Comparison of ENCODE assay signal across 23 cellular contexts in the genomic region with DNA sequence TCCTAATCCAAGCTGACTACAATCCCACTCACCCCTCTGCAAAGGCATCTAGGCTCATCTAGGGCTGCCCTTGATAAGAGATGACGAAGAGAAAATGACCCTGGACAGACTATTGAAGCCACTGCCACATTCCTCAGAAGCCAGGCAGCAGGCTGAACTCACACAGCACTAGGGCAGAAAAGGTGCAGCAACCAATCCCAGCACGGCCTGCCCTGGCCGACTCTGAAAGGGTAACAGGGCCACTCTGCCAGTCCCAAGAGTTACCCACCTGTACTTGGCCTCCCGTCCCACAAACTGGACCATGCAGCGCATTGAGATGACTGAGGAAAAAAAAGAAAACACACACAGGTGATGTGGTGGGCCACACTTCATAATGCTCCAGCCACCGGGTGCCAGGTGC. TPM values are rescaled to one million over a fixed set of nuclear protein-coding genes. Genes with fewer than 3 reads are reported as not detected.
DNase-seq lines count a peak whose midpoint lies in the region; ATAC-seq, FAIRE-seq and TF ChIP-seq lines count a peak whose summit lies in the region.
"Had no signal": no experiment of that assay in that cellular context is flagged by ENCODE, and none has a peak within 500 bp of the region (broad histone marks: within the 10 kb centered on the region; RNA-seq: fewer than 3 reads in every experiment).

No MANE protein-coding gene starts in this region.

- TF ChIP-seq RAD21 in H1 (IDR thresholded peaks at IDR 0.05 in 1 of 2, conservative IDR thresholded peaks at IDR 0.05 in 1 of 2; ENCODE audit: low read depth in 2 of 2, low read length in 2 of 2), result no peak

- H4K20me1 ChIP-seq in H1 (replicated peaks in 1 of 2; ENCODE audit: control insufficient read depth in 1 of 2, insufficient read depth in 2 of 2, low read length in 2 of 2), result peaks cover 25 to 35% of the 10 kb centered on the region in 2 experiments

- no peak overlapping the region for H2AFZ ChIP-seq in H1 (ENCODE audit: low read length)

- intact Hi-C loops in left ventricle myocardium superior (cut with micrococcal nuclease), result loop anchor here (10.0 kb wide), 1 partner anchor 82 kb away; no protein-coding TSS in a partner anchor

- CTCF ChIA-PET in H1 (lab: Charles Lee; ENCODE audit: partially characterized antibody), result interaction anchor here (0.6 to 14.9 kb wide), 19 partner anchors 8 to 352 kb away, joined by 3 to 237 read pairs (median 5); a partner anchor contains a TSS

- peaks cover 2% of the 10 kb centered on the region; the same call in 1 of the 2 replicates for H3K79me1 ChIP-seq in H1 (ENCODE audit: low read depth, low read length)

- no peak overlapping the region for H2BK12ac ChIP-seq in H1 (ENCODE audit: low read depth, low read length)

- no peak for TF ChIP-seq POLR2A in H1 (IDR thresholded peaks at IDR 0.05; ENCODE audit: control extremely low read depth in 1 of 2, low read depth in 2 of 2, low read length in 2 of 2)

- H3K27me3 ChIP-seq in cardiac muscle cell, result no peaks in the 10 kb centered on the region
- H3K27me3 ChIP-seq in H1 (replicated peaks in 1 of 4; ENCODE audit: control insufficient read depth in 3 of 4, extremely low read depth in 1 of 4, insufficient read depth in 3 of 4, low read length in 3 of 4), result no peaks in the 10 kb centered on the region
- H3K27me3 ChIP-seq: MG63, SJCRH30 had no signal

- ATAC-seq in left ventricle myocardium superior, result no peak

- H3K4me3 ChIP-seq in cardiac muscle cell (no peak overlapping the region), H1 (ENCODE audit: extremely low read depth in 1 of 4, insufficient read depth in 2 of 4, low read depth in 3 of 4, low read length in 4 of 4) (no peak overlapping the region)
- H3K4me3 ChIP-seq: MG63, SJCRH30 had no signal

- peak overlapping the region; percentile 12 for H3K27ac ChIP-seq in cardiac muscle cell
- H3K27ac ChIP-seq in H1 (ENCODE audit: low read depth, low read length), result no peak overlapping the region
- peak overlapping the region; percentile 3 for H3K27ac ChIP-seq in substantia nigra (ENCODE audit: low read depth, low read length, poor library complexity, severe bottlenecking)
- H3K27ac ChIP-seq: SJCRH30 had no signal

- no peak for DNase-seq in cardiac muscle cell (ENCODE audit: low read depth in 1 of 2, low spot score in 1 of 2)
- no peak for DNase-seq in left ventricle myocardium superior
- no peak for DNase-seq in GM20000 (ENCODE audit: low spot score)
- no peak for DNase-seq in H1 (ENCODE audit: low read depth in 1 of 2, low spot score in 2 of 2)
- DNase-seq in substantia nigra (lab: John Stamatoyannopoulos, UW), result no peak
- DNase-seq in HuH-7 (ENCODE audit: low spot score), result no peak
- no peak for DNase-seq in GDM1 (lab: John Stamatoyannopoulos, UW)
- DNase-seq: DMS153, DND-41, KBM-7, MG63, NCI-H1105 treated with DMSO at 0.1 percent for 48 hours, NCI-H146, NCI-H2107, NCI-H524, NCI-H774, SJCRH30 had no signal

- no peak overlapping the region for H3K23ac ChIP-seq in H1 (ENCODE audit: insufficient read length)

- H2BK5ac ChIP-seq in H1 (ENCODE audit: low read depth, low read length), result no peak overlapping the region

- no peak overlapping the region for H3K9ac ChIP-seq in H1 (replicated peaks in 1 of 4; ENCODE audit: extremely low read depth in 1 of 4, low read depth in 3 of 4, low read length in 3 of 4)

- H3K9me3 ChIP-seq in cardiac muscle cell (ENCODE audit: low read depth), result no peaks in the 10 kb centered on the region
- no peaks in the 10 kb centered on the region for H3K9me3 ChIP-seq in H1 (ENCODE audit: insufficient read depth in 2 of 2, low read depth in 1 of 2, low read length in 1 of 2)
- H3K9me3 ChIP-seq: MG63, SJCRH30 had no signal

- no peak overlapping the region for H3K4ac ChIP-seq in H1 (replicated peaks; ENCODE audit: insufficient read length, low read depth, low read length)

- H3K36me3 ChIP-seq in cardiac muscle cell (peaks cover 34% of the 10 kb centered on the region), H1 (ENCODE audit: control insufficient read depth in 2 of 4, insufficient read depth in 4 of 4, low read length in 3 of 4) (peaks cover 38 to 67% (median 59%) of the 10 kb centered on the region in 4 experiments)

- H3K4me2 ChIP-seq in H1 (ENCODE audit: insufficient read depth in 1 of 2, low read depth in 2 of 2, low read length in 2 of 2), result no peak overlapping the region

- no peak for TF ChIP-seq EP300 in H1 (IDR thresholded peaks at IDR 0.05; ENCODE audit: borderline replicate concordance in 1 of 2, low read depth in 2 of 2, low read length in 2 of 2)

- no peak overlapping the region for H4K5ac ChIP-seq in H1 (ENCODE audit: insufficient read length, low read depth, low read length)

- no peak overlapping the region for H2BK120ac ChIP-seq in H1 (replicated peaks; ENCODE audit: low read depth, low read length)

- H3K4me1 ChIP-seq in cardiac muscle cell (ENCODE audit: low read depth) (peaks cover 61% of the 10 kb centered on the region), H1 (replicated peaks in 1 of 4; ENCODE audit: control insufficient read depth in 3 of 4, insufficient read depth in 4 of 4, low read length in 3 of 4) (peaks cover 6 to 13% (median 8%) of the 10 kb centered on the region in 4 experiments)

- TF ChIP-seq CTCF in cardiac muscle cell (IDR thresholded peaks at IDR 0.05; ENCODE audit: low read depth, low read length) (no peak), GM20000 (IDR thresholded peaks at IDR 0.05; ENCODE audit: extremely low read depth, missing control alignments) (peak; percentile 3), H1 (IDR thresholded peaks at IDR 0.05; ENCODE audit: control extremely low read depth in 1 of 3, insufficient read depth in 1 of 3, low read depth in 1 of 3, low read length in 3 of 3) (no peak)

- H3K56ac ChIP-seq in H1 (replicated peaks; ENCODE audit: insufficient read length, low read depth, low read length), result no peak overlapping the region

- no peaks in the 10 kb centered on the region for H3K23me2 ChIP-seq in H1 (ENCODE audit: low read depth, low read length)

- H2AK5ac ChIP-seq in H1 (ENCODE audit: low read depth, low read length), result no peak overlapping the region

- no peak overlapping the region for H3K18ac ChIP-seq in H1 (ENCODE audit: extremely low read depth, low read length)

- 86% methylated on average over 6 of the region's 6 CpGs; no CpG with 5 or more reads in 1 of the 2 experiments for WGBS in H1 (ENCODE audit: extremely low coverage in 1 of 2, insufficient coverage in 1 of 2, insufficient read length in 1 of 2, insufficient replicate concordance in 2 of 2, low coverage in 1 of 2, low lambda C conversion rate in 2 of 2, missing lambda C conversion rate in 1 of 2), 2 experiments

- no peak for FAIRE-seq in H1 (lab: Jason Lieb, UNC)
- FAIRE-seq: GM19239, HepG2, RCC 7860 had no signal

- H2BK20ac ChIP-seq in H1 (ENCODE audit: low read length), result no peak overlapping the region

- no peak overlapping the region for H3K14ac ChIP-seq in H1 (ENCODE audit: insufficient read length)

- H3K79me2 ChIP-seq in H1 (ENCODE audit: control insufficient read depth in 1 of 2, insufficient read depth in 2 of 2, low read length in 2 of 2), result peaks cover 0 to 40% of the 10 kb centered on the region in 2 experiments; a peak in 3 of 4 replicates

- POLR2A ChIA-PET in H1 (lab: Charles Lee; ENCODE audit: partially characterized antibody), result interaction anchor here (0.5 to 1.6 kb wide), 3 partner anchors 9 to 271 kb away, joined by 3 to 5 read pairs (median 3); a partner anchor contains a TSS

- no peak overlapping the region for H4K91ac ChIP-seq in H1 (replicated peaks; ENCODE audit: insufficient read length, low read length)

- no peak overlapping the region for H2BK15ac ChIP-seq in H1 (ENCODE audit: low read length)

- H4K8ac ChIP-seq in H1 (ENCODE audit: extremely low read depth, insufficient read depth, low read length), result peak overlapping the region; percentile 18; the same call in 1 of the 2 replicates

TF ChIP-seq in H1, 55 proteins besides CTCF, POLR2A, EP300 and RAD21 (continues in another document):
- TF ChIP-seq CBX5 (IDR thresholded peaks at IDR 0.05; ENCODE audit: low read depth, low read length), result no peak

RNA-seq across cellular contexts. Expression of a gene that starts 9.1 kb away (rescaled TPM):
- 290 and 388 TPM in 2 replicates for total RNA-seq in cardiac muscle cell
- polyA plus RNA-seq in cardiac muscle cell, result 447 and 533 TPM in 2 replicates
- 216 TPM for total RNA-seq in left ventricle myocardium superior
- 205 and 214 TPM in 2 replicates for total RNA-seq in H1 (2021; fragmentation: NEBNext Ultra II Directional; extraction: Animal tissue kit (Norgen Biotek cat#: 25700))
- polyA plus RNA-seq in H1 (2011; rRNA removed), result 169 and 242 TPM in 2 replicates
- polyA plus RNA-seq in H1 (2011; cell fraction: cytosol; rRNA removed), result 194 TPM
- polyA plus RNA-seq in H1 (2011; cell fraction: nucleus; rRNA removed), result 214 TPM
- polyA plus RNA-seq in H1 (2012, experiment 1 of 2), result 231 to 258 TPM (median 241 TPM) in 4 replicates
- 260 TPM for polyA plus RNA-seq in H1 (2012, experiment 2 of 2)
- polyA plus RNA-seq in H1 (2013, experiment 1 of 2), result 118 TPM
- polyA plus RNA-seq in H1 (2013, experiment 2 of 2), result 119 TPM
- polyA minus RNA-seq in H1 (2011; rRNA and poly(A)+ RNA removed), result 152 and 188 TPM in 2 replicates
- polyA minus RNA-seq in H1 (2011; cell fraction: cytosol; rRNA and poly(A)+ RNA removed), result 86.4 TPM
- polyA minus RNA-seq in H1 (2011; cell fraction: nucleus; rRNA and poly(A)+ RNA removed), result 82.3 TPM

RNA-seq across cellular contexts. Expression of a gene that starts 22.4 kb away (rescaled TPM):
- total RNA-seq in cardiac muscle cell (0.07 TPM in 1 of 2 replicates, not detected in the other), left ventricle myocardium superior (4.1 TPM)
- polyA plus RNA-seq in cardiac muscle cell (0.07 and 0.37 TPM in 2 replicates), H1 (2011; rRNA removed) (0.05 and 0.06 TPM in 2 replicates)
- not detected in 2 replicates for total RNA-seq in H1 (2021; fragmentation: NEBNext Ultra II Directional; extraction: Animal tissue kit (Norgen Biotek cat#: 25700))
- polyA plus RNA-seq in H1 (2011; cell fraction: cytosol; rRNA removed), result 0.12 TPM
- polyA plus RNA-seq in H1 (2011; cell fraction: nucleus; rRNA removed), result 0.27 TPM
- not detected in 4 replicates for polyA plus RNA-seq in H1 (2012, experiment 1 of 2)
- 0.08 TPM for polyA plus RNA-seq in H1 (2012, experiment 2 of 2)
- not detected for polyA plus RNA-seq in H1 (2013, experiment 1 of 2)
- polyA plus RNA-seq in H1 (2013, experiment 2 of 2), result not detected
- not detected in 2 replicates for polyA minus RNA-seq in H1 (2011; rRNA and poly(A)+ RNA removed)
- polyA minus RNA-seq in H1 (2011; cell fraction: cytosol; rRNA and poly(A)+ RNA removed), result not detected
- polyA minus RNA-seq in H1 (2011; cell fraction: nucleus; rRNA and poly(A)+ RNA removed), result not detected
- total RNA-seq: H7, HepG2, SJCRH30 had no signal
- polyA plus RNA-seq: HepG2 had no signal

RNA-seq across cellular contexts. Expression of a gene that starts 28.5 kb away (rescaled TPM):
- total RNA-seq in cardiac muscle cell (not detected in 2 replicates), left ventricle myocardium superior (8.0 TPM)
- polyA plus RNA-seq in cardiac muscle cell (0.24 and 0.29 TPM in 2 replicates), H1 (2011; rRNA removed) (0.12 and 0.24 TPM in 2 replicates)
- 0.19 and 0.32 TPM in 2 replicates for total RNA-seq in H1 (2021; fragmentation: NEBNext Ultra II Directional; extraction: Animal tissue kit (Norgen Biotek cat#: 25700))
- 0.18 TPM for polyA plus RNA-seq in H1 (2011; cell fraction: cytosol; rRNA removed)
- polyA plus RNA-seq in H1 (2011; cell fraction: nucleus; rRNA removed), result 0.76 TPM
- 0.10 to 0.13 TPM in 2 of 4 replicates, not detected in the others for polyA plus RNA-seq in H1 (2012, experiment 1 of 2)
- 0.09 TPM for polyA plus RNA-seq in H1 (2012, experiment 2 of 2)
- polyA plus RNA-seq in H1 (2013, experiment 1 of 2), result 0.24 TPM
- 0.22 TPM for polyA plus RNA-seq in H1 (2013, experiment 2 of 2)
- 0.06 and 0.56 TPM in 2 replicates for polyA minus RNA-seq in H1 (2011; rRNA and poly(A)+ RNA removed)
- polyA minus RNA-seq in H1 (2011; cell fraction: cytosol; rRNA and poly(A)+ RNA removed), result not detected
- polyA minus RNA-seq in H1 (2011; cell fraction: nucleus; rRNA and poly(A)+ RNA removed), result 0.70 TPM
- total RNA-seq: A172, HepG2, SJCRH30 had no signal
- polyA plus RNA-seq: BJ, HepG2 had no signal
